16 cellular contexts compared by ENCODE assay signal in the genomic region with DNA sequence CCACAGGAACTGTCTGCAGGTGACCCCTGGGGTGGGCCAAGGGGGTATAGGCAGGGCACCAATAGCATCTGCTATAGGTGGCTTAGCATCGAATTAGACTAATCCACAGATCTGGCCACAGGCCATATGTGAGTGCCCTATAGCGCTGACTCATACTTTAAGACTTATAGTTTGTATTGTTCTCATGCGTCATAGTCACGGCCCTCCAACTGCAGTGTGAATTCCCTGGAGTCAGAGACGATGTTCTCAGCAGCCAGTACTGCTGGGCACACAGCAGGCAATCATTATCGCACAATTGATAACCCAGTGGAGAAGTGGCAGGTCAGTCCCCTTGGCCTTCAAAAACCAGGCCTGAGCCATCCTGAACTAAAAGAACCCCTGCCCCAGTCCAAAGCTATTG. TPM values are rescaled to one million over a fixed set of nuclear protein-coding genes. Genes with fewer than 3 reads are reported as not detected.
DNase-seq lines count a peak whose midpoint lies in the region; ATAC-seq and FAIRE-seq lines count a peak whose summit lies in the region.
"Had no signal": no experiment of that assay in that cellular context is flagged by ENCODE, and none has a peak within 500 bp of the region (broad histone marks: within the 10 kb centered on the region; RNA-seq: fewer than 3 reads in every experiment).

No MANE protein-coding gene starts in this region.

- DNase-seq in HTR-8/SVneo (ENCODE audit: insufficient read length, low spot score) (no peak), RKO (ENCODE audit: low spot score) (peak; percentile 39), smooth muscle cell of the brain vasculature (ENCODE audit: low read depth, low spot score) (peak; percentile 4), NCI-H2081 (lab: John Stamatoyannopoulos, UW) (no peak), medulla oblongata (ENCODE audit: extremely low spot score) (no peak)
- DNase-seq: activated CD4-positive, alpha-beta T cell treated with anti-CD3 and anti-CD28 coated beads for 1 hour; effector CD8-positive, alpha-beta T cell; NCI-H2029 treated with DMSO at 0.1 percent for 48 hours; NCI-H526; OCI-M1; stimulated activated naive B cell treated with anti-CD40 and anti-IgM and Interleukin-4, amounts not matched to agents 10 μg/mL and 1 μg/mL and 100 μg/mL, for 72 hours; T1000 had no signal

- ATAC-seq in esophagus mucosa (peak; percentile 57), HG03108 (IDR thresholded peaks at IDR 0.05; ENCODE audit: unreplicated experiment) (no peak)
- ATAC-seq: stimulated activated naive B cell treated with anti-CD40 and anti-IgM and Interleukin-4, amounts not matched to agents 10 μg/mL and 1 μg/mL and 100 μg/mL, for 72 hours had no signal

- peak; percentile 66 for FAIRE-seq in HTR-8/SVneo (lab: Jason Lieb, UNC)

RNA-seq across cellular contexts. Expression of gene ADGRG2, which starts 58.1 kb away (rescaled TPM):
- 0.16 TPM for total RNA-seq in esophagus mucosa
- total RNA-seq: activated CD8-positive, alpha-beta memory T cell treated with anti-CD3 and anti-CD28 coated beads for 36 hours; activated T-helper 2 cell treated with anti-CD3 and anti-CD28 coated beads, Interferon-gamma antibody, Interleukin-2, Interleukin-4, amounts not matched to agents 10 μg/mL and 5 μg/mL and 100 μg/mL, durations not matched to agents 14 hours and 24 hours and 36 hours had no signal

Comparison
In these comparisons a context has a peak if more than half of its experiments do, and no peak if none do; other contexts are left out.
1. DNase-seq: peak in RKO (single experiment) and smooth muscle cell of the brain vasculature (single experiment); none in HTR-8/SVneo (single experiment), NCI-H2081 (0 of 2) and medulla oblongata (single experiment).